ENCODE assay signal across 7 cellular contexts in the genomic region with DNA sequence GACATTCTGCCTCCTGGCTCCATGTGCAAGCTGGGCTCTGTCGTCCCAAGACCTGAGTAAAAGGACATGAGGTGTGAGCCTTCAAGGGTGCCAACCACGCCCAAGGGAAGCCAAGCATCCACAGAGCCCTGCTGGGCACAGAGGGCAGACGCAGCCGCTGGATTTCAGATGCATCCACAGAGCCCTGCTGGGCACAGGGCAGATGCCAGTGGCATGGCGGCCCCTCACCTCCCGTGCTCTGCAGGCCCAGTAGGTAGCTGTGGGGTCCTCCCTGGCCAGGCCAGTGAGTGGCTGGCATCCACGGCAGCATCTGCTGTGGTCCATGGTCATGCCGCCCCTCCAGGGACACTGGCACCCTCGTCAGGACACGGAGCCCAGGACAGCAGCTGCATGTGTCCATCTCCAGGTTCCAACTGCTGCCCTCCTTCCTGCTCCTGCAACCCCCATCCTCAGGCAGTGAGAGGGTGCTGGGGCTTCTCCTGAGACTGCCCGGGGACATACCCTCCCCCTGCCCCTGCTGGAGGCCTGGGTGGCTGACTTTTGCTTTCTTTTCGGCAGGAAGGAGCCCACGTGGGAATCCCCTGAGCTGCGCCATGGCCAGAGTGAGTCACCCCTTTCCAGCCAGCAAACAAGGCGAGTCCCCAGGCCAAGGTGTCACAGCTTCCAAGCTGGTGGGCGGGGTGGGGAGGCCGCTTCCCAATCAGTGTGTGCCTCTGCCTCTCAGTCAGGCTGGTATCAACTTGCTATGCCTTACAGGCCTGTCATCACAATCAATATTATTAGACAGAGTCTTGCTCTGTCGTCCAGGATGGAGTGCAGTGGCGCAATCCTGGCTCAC. TPM values are rescaled to one million over a fixed set of nuclear protein-coding genes. Genes with fewer than 3 reads are reported as not detected.
DNase-seq lines count a peak whose midpoint lies in the region; ATAC-seq and TF ChIP-seq lines count a peak whose summit lies in the region.

No MANE protein-coding gene starts in this region.

- peak overlapping the region; percentile 66 for H3K9ac ChIP-seq in MM.1S (ENCODE audit: low read length)

- H3K79me2 ChIP-seq in MM.1S (ENCODE audit: low read length): peaks cover 25% of the 10 kb centered on the region

- H3K27ac ChIP-seq in MM.1S (ENCODE audit: low read length) (peak overlapping the region; percentile 87), sigmoid colon (peak overlapping the region; percentile 18 to 52 (median 23))

- WGBS in sigmoid colon, 2 donors: 28 to 44% methylated on average over 19 of the region's 19 CpGs

- H4K20me1 ChIP-seq in MM.1S (ENCODE audit: insufficient read depth, low read length): no peaks in the 10 kb centered on the region

- peak overlapping the region; percentile 57 for H2AFZ ChIP-seq in MM.1S (ENCODE audit: low read length)

- TF ChIP-seq CTCF in MM.1S (IDR thresholded peaks at IDR 0.05; ENCODE audit: low read length) (peak; percentile 2; the same call in 1 of the 2 replicates), sigmoid colon (IDR thresholded peaks at IDR 0.05) (no peak)

- peak; percentile 37 for ATAC-seq in GM19023 (IDR thresholded peaks at IDR 0.05; ENCODE audit: unreplicated experiment)
- peak; percentile 83 for ATAC-seq in esophagus mucosa
- no peak for ATAC-seq in GM19452 (IDR thresholded peaks at IDR 0.05; ENCODE audit: unreplicated experiment)

- H3K36me3 ChIP-seq in MM.1S (replicated peaks; ENCODE audit: insufficient read depth, low read length): no peaks in the 10 kb centered on the region
- H3K36me3 ChIP-seq in sigmoid colon: no peaks in the 10 kb centered on the region

- no peak for TF ChIP-seq EP300 in sigmoid colon (IDR thresholded peaks at IDR 0.05)

- peak overlapping the region; percentile 96 for H3K4me2 ChIP-seq in MM.1S (ENCODE audit: low read depth, low read length)

- H3F3A ChIP-seq in MM.1S (ENCODE audit: insufficient read depth, low read length): peaks cover 29% of the 10 kb centered on the region

- DNase-seq in MM.1S (peak; percentile 87), sigmoid colon (peak; percentile 80), middle frontal gyrus (ENCODE audit: extremely low spot score, low spot score) (no peak)
- peak; percentile 92 for DNase-seq in activated CD8-positive, alpha-beta memory T cell treated with anti-CD3 and anti-CD28 coated beads for 24 hours

- H3K4me3 ChIP-seq in MM.1S (ENCODE audit: low read length) (peak overlapping the region; percentile 64), sigmoid colon (peak overlapping the region in 1 of 4 donors; percentile 13)

- H3K4me1 ChIP-seq in MM.1S (ENCODE audit: low read length) (peaks cover 20% of the 10 kb centered on the region), sigmoid colon (peaks cover 0 to 31% (median 26%) of the 10 kb centered on the region in 4 donors)

- H3K9me3 ChIP-seq in MM.1S (replicated peaks; ENCODE audit: insufficient read depth, low read length) (no peaks in the 10 kb centered on the region), sigmoid colon (no peaks in the 10 kb centered on the region)

- no peaks in the 10 kb centered on the region for H3K9me2 ChIP-seq in MM.1S (replicated peaks; ENCODE audit: insufficient read depth, low read length)

- intact Hi-C loops in sigmoid colon (cut with DNase I): no loop called here

- no peak for TF ChIP-seq POLR2A in sigmoid colon (IDR thresholded peaks at IDR 0.05)

- no peaks in the 10 kb centered on the region for H3K27me3 ChIP-seq in MM.1S (replicated peaks; ENCODE audit: insufficient read depth, low read length)
- H3K27me3 ChIP-seq in sigmoid colon: no peaks in the 10 kb centered on the region

RNA-seq across cellular contexts. Expression of gene TRAF2, which starts 4.0 kb away (rescaled TPM):
- 11.1 TPM for total RNA-seq in esophagus mucosa
- total RNA-seq in sigmoid colon: 1 to 10 TPM; 1.8 to 5.5 (median 3.9) TPM
- 10 to 100 TPM; 13.2 to 21.9 (median 13.9) TPM for polyA plus RNA-seq in sigmoid colon

RNA-seq across cellular contexts. Expression of gene EDF1, which starts 16.2 kb away (rescaled TPM):
- 296 TPM for total RNA-seq in esophagus mucosa
- total RNA-seq in sigmoid colon: 100 to 1,000 TPM; 261 to 303 (median 281) TPM
- 100 to 1,000 TPM; 541 to 755 (median 730) TPM for polyA plus RNA-seq in sigmoid colon

RNA-seq across cellular contexts. Expression of gene MAMDC4, which starts 30.2 kb away (rescaled TPM):
- total RNA-seq in esophagus mucosa (1.3 TPM), sigmoid colon (1 to 10 TPM in 2 of 4 donors, under 1 TPM in 2; 0.71 to 2.8 (median 1.8) TPM)
- 10 to 100 TPM in 1 of 3 donors, 1 to 10 TPM in 2; 1.6 to 25.3 (median 2.4) TPM for polyA plus RNA-seq in sigmoid colon

RNA-seq across cellular contexts. Expression of gene PHPT1, which starts 33.1 kb away (rescaled TPM):
- total RNA-seq in esophagus mucosa (74.4 TPM), sigmoid colon (10 to 100 TPM; 39.0 to 73.1 (median 56.4) TPM)
- 100 to 1,000 TPM; 109 to 144 (median 120) TPM for polyA plus RNA-seq in sigmoid colon

RNA-seq across cellular contexts. Expression of gene AJM1, which starts 40.0 kb away (rescaled TPM):
- total RNA-seq in esophagus mucosa (1.1 TPM), sigmoid colon (1 to 10 TPM in 3 of 4 donors, under 1 TPM in 1; 0.82 to 8.6 (median 5.2) TPM)
- 1 to 10 TPM in 2 of 3 donors, under 1 TPM in 1; 0.46 to 6.7 (median 1.8) TPM for polyA plus RNA-seq in sigmoid colon
